8 cellular contexts compared by ENCODE assay signal in the genomic region with DNA sequence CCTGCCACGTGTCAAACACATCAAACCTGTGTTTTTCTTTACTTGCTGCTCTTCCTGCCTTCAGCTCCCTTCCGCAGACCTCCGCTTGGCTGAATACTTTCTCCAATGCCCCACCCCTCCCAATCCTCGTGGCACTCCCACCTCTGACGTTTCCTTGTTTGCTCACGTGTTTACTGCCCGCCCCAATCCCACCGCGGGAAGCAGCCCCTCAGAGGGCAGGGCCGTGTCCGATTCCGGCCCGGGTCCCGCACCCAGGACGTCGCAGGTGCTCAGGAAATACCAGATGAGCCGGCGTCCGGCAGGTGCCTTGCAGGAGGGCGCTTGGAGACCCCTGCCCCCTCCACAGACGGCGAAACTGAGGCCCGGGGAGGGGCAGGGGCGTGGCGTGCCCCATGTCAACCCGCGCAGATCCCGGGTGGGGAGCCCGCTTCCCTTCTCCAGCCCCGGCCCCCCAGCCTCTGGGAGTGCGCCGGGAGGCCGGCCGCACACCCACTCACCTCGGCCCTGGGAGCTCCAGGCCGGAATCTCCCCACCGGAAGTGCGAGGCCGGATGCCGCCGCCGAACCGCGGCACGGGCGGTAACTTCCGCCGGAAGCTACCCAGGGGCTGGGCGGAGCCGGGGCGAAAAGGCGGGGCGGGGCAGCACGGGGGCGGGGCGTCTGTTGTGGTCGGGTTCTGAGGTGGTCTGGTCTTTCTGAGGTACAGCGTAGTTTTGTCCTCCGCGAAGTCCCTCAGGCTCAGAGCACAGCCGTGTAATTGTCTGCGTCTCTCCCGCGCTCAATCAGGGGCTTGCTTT. TPM values are rescaled to one million over a fixed set of nuclear protein-coding genes. Genes with fewer than 3 reads are reported as not detected.
DNase-seq lines count a peak whose midpoint lies in the region; ATAC-seq and TF ChIP-seq lines count a peak whose summit lies in the region.

No MANE protein-coding gene starts in this region.

- H3K36me3 Mint-ChIP-seq in Caco-2 (ENCODE audit: insufficient read depth, unreplicated experiment) = peaks cover 56% of the 10 kb centered on the region
- H3K36me3 Mint-ChIP-seq in activated T-cell treated with anti-CD3 and anti-CD28 coated beads, Interleukin-2, amount 50 U/mL, for 72 hours (ENCODE audit: insufficient read depth in 2 of 2) = peaks cover 4 to 6% of the 10 kb centered on the region in 2 donors

- intact Hi-C loops in Caco-2 (cut with micrococcal nuclease; ENCODE audit: unreplicated experiment) (loop anchor here (1.0 to 5.0 kb wide), 4 partner anchors 10 to 57 kb away; partner anchors contain the start of genes CDH22 and ELMO2), Panc1 (cut with micrococcal nuclease; ENCODE audit: unreplicated experiment) (no loop called here), esophagus muscularis mucosa (cut with DNase I) (no loop called here)

- peak overlapping the region; percentile 88 for H3K4me3 Mint-ChIP-seq in Caco-2 (ENCODE audit: unreplicated experiment)
- peak overlapping the region; percentile 89 to 90 for H3K4me3 Mint-ChIP-seq in activated T-cell treated with anti-CD3 and anti-CD28 coated beads, Interleukin-2, amount 50 U/mL, for 72 hours

- H3K9me3 Mint-ChIP-seq in Caco-2 (ENCODE audit: unreplicated experiment) = no peaks in the 10 kb centered on the region
- no peaks in the 10 kb centered on the region for H3K9me3 Mint-ChIP-seq in activated T-cell treated with anti-CD3 and anti-CD28 coated beads, Interleukin-2, amount 50 U/mL, for 72 hours

- POLR2A ChIA-PET in Caco-2 (lab: Charles Lee) = interaction anchor here (0.5 to 1.9 kb wide), 30 partner anchors 9 to 1479 kb away, joined by 3 to 51 read pairs (median 4); partner anchors contain the start of genes ELMO2, YWHAB and ZNF335
- POLR2A ChIA-PET in Panc1 (lab: Charles Lee) = interaction anchor here (0.5 to 1.1 kb wide), 6 partner anchors 10 to 1817 kb away, joined by 3 to 8 read pairs (median 4); no protein-coding TSS in a partner anchor

- peak; percentile 76 for ATAC-seq in GM21390 (IDR thresholded peaks at IDR 0.05; ENCODE audit: unreplicated experiment)
- ATAC-seq in Panc1 = peak; percentile 98
- peak; percentile 83 to 84 for ATAC-seq in activated T-cell treated with anti-CD3 and anti-CD28 coated beads, Interleukin-2, amount 50 U/mL, for 72 hours (replicated peaks in 1 of 2)

- H3K36me3 ChIP-seq in Caco-2 (ENCODE audit: control insufficient read depth, insufficient read depth, low read length) (peaks cover 5% of the 10 kb centered on the region; the same call in 1 of the 2 replicates), Panc1 (ENCODE audit: control insufficient read depth, insufficient read depth, low read length) (peaks cover 3% of the 10 kb centered on the region; the same call in 1 of the 2 replicates), esophagus muscularis mucosa (peaks cover 24 to 45% (median 39%) of the 10 kb centered on the region in 4 donors), muscle layer of duodenum (ENCODE audit: control insufficient read depth in 1 of 2, insufficient read depth in 2 of 2, low read length in 2 of 2) (peaks cover 37 to 39% of the 10 kb centered on the region in 2 donors)

- H3K27ac Mint-ChIP-seq in Caco-2 (ENCODE audit: unreplicated experiment) = peak overlapping the region; percentile 83
- peak overlapping the region; percentile 93 for H3K27ac Mint-ChIP-seq in activated T-cell treated with anti-CD3 and anti-CD28 coated beads, Interleukin-2, amount 50 U/mL, for 72 hours

- in situ Hi-C loops in Panc1 (cut with HindIII; ENCODE audit: low pct_unique_long_range_greater_than_20kb, low sequenced_read_pairs) = no loop called here

- H3K4me1 ChIP-seq in Caco-2 = peaks cover 11% of the 10 kb centered on the region
- 0 out of 2 replicates have a peak, but pooled peaks cover 4% of the 10 kb centered on the region for H3K4me1 ChIP-seq in Panc1 (ENCODE audit: control insufficient read depth, insufficient read depth, low read length)
- peaks cover 40 to 61% (median 58%) of the 10 kb centered on the region in 4 donors for H3K4me1 ChIP-seq in esophagus muscularis mucosa
- peaks cover 19 to 50% of the 10 kb centered on the region in 2 donors for H3K4me1 ChIP-seq in muscle layer of duodenum (ENCODE audit: control insufficient read depth in 1 of 2, insufficient read depth in 2 of 2, low read length in 2 of 2)

- no peaks in the 10 kb centered on the region for H3K27me3 Mint-ChIP-seq in Caco-2 (ENCODE audit: insufficient read depth, unreplicated experiment)
- H3K27me3 Mint-ChIP-seq in activated T-cell treated with anti-CD3 and anti-CD28 coated beads, Interleukin-2, amount 50 U/mL, for 72 hours (ENCODE audit: low read depth) = no peaks in the 10 kb centered on the region

- no peak for TF ChIP-seq EP300 in esophagus muscularis mucosa (IDR thresholded peaks at IDR 0.05)

- TF ChIP-seq CTCF in Caco-2 (IDR thresholded peaks at IDR 0.05; ENCODE audit: insufficient read depth in 1 of 2, low read depth in 1 of 2, low read length in 1 of 2, severe bottlenecking in 1 of 2, unreplicated experiment in 1 of 2) (no peak), Panc1 (IDR thresholded peaks at IDR 0.05) (no peak), esophagus muscularis mucosa (IDR thresholded peaks at IDR 0.05) (no peak)

- H3K4me3 ChIP-seq in Caco-2 (ENCODE audit: low read depth, low read length) (peak overlapping the region; percentile 86), Panc1 (ENCODE audit: low read depth in 2 of 2, low read length in 2 of 2) (peak overlapping the region; percentile 81 to 95), esophagus muscularis mucosa (peak overlapping the region; percentile 82 to 100 (median 88)), muscle layer of duodenum (ENCODE audit: low read depth in 1 of 2, low read length in 2 of 2) (peak overlapping the region; percentile 91 to 94)

- no peaks in the 10 kb centered on the region for H3K27me3 ChIP-seq in Caco-2 (replicated peaks; ENCODE audit: control insufficient read depth, insufficient read depth, low read length)
- H3K27me3 ChIP-seq in Panc1 (ENCODE audit: control insufficient read depth, insufficient read depth, low read length) = no peaks in the 10 kb centered on the region
- H3K27me3 ChIP-seq in esophagus muscularis mucosa = peaks cover 0 to 4% (median 0%) of the 10 kb centered on the region in 4 donors
- H3K27me3 ChIP-seq in muscle layer of duodenum (ENCODE audit: low read depth, low read length) = no peaks in the 10 kb centered on the region

- no peaks in the 10 kb centered on the region for H3K9me3 ChIP-seq in Caco-2
- H3K9me3 ChIP-seq in Panc1 (ENCODE audit: control insufficient read depth, insufficient read depth, low read depth, low read length) = no peaks in the 10 kb centered on the region
- no peaks in the 10 kb centered on the region for H3K9me3 ChIP-seq in esophagus muscularis mucosa
- H3K9me3 ChIP-seq in muscle layer of duodenum (ENCODE audit: control insufficient read depth in 1 of 2, low read length in 2 of 2) = no peaks in the 10 kb centered on the region

- peak; percentile 97 to 98 for DNase-seq in Caco-2
- DNase-seq in HuH-7 (ENCODE audit: low spot score) = peak; percentile 96
- DNase-seq in Panc1 (ENCODE audit: low read depth, low spot score) = no peak
- peak; percentile 87 to 92 for DNase-seq in activated T-cell treated with anti-CD3 and anti-CD28 coated beads, Interleukin-2, amount 50 U/mL, for 72 hours
- DNase-seq in esophagus muscularis mucosa (ENCODE audit: extremely low spot score) = peak; percentile 95
- DNase-seq in stimulated activated CD8-positive, alpha-beta memory T cell treated with anti-CD3 and anti-CD28 coated beads, Interleukin-7, amount 100 ng/mL, for 1 hour (ENCODE audit: low read depth in 2 of 2) = peak; percentile 74 to 75

- no TSS peak for BruUV-seq in Caco-2 (replicated peaks; lab: Mats Ljungman, UMichigan)
- BruUV-seq in Panc1 (replicated peaks; lab: Mats Ljungman, UMichigan) = no TSS peak

- TF ChIP-seq POLR2A in esophagus muscularis mucosa (IDR thresholded peaks at IDR 0.05; ENCODE audit: low read depth) = peak; percentile 87

- WGBS in esophagus muscularis mucosa = under 1% methylated on average over 29 of the region's 64 CpGs

- CTCF ChIA-PET in Caco-2 (lab: Charles Lee) = interaction anchor here (0.6 to 3.3 kb wide), 16 partner anchors 8 to 593 kb away, joined by 3 to 13 read pairs (median 4); partner anchors contain the start of gene ELMO2
- CTCF ChIA-PET in Panc1 (lab: Charles Lee) = interaction anchor here (0.5 to 0.8 kb wide), 4 partner anchors 161 to 376 kb away, joined by 3 to 5 read pairs (median 3); no protein-coding TSS in a partner anchor

- peak overlapping the region; percentile 86 for H3K27ac ChIP-seq in Panc1 (ENCODE audit: low read length)
- H3K27ac ChIP-seq in esophagus muscularis mucosa (replicated peaks in 1 of 4) = peak overlapping the region; percentile 91 to 99 (median 96)
- H3K27ac ChIP-seq in muscle layer of duodenum (ENCODE audit: low read length) = peak overlapping the region; percentile 82

- H3K4me1 Mint-ChIP-seq in Caco-2 (ENCODE audit: low read depth, unreplicated experiment) = peaks cover 14% of the 10 kb centered on the region
- H3K4me1 Mint-ChIP-seq in activated T-cell treated with anti-CD3 and anti-CD28 coated beads, Interleukin-2, amount 50 U/mL, for 72 hours (ENCODE audit: low read depth) = peaks cover 73% of the 10 kb centered on the region

RNA-seq across cellular contexts. Expression of gene ELMO2, which starts 42.3 kb away (rescaled TPM):
- total RNA-seq in Caco-2 (2022) (75.0 and 82.4 TPM in 2 replicates), Panc1 (2021; ENCODE audit: unreplicated experiment) (40.4 TPM), esophagus muscularis mucosa (10 to 100 TPM; 35.3 to 61.4 (median 51.8) TPM)
- polyA plus RNA-seq in Panc1 (2012; ENCODE audit: insufficient read length) = 29.1 TPM
- total RNA-seq in activated T-cell treated with anti-CD3 and anti-CD28 coated beads, Interleukin-2, amount 50 U/mL, for 72 hours = 10 to 100 TPM; 63.9 to 90.5 TPM

RNA-seq across cellular contexts. Expression of gene CDH22, which starts 55.8 kb away (rescaled TPM):
- total RNA-seq in Caco-2 (2022) = 0.11 TPM in 1 of 2 replicates, not detected in the other
- total RNA-seq in Panc1 (2021; ENCODE audit: unreplicated experiment) = not detected
- not detected for polyA plus RNA-seq in Panc1 (2012; ENCODE audit: insufficient read length)
- not detected for total RNA-seq in activated T-cell treated with anti-CD3 and anti-CD28 coated beads, Interleukin-2, amount 50 U/mL, for 72 hours
- under 1 TPM in 3 of 4 donors, not detected in 1; 0.17 to 0.69 (median 0.42) TPM for total RNA-seq in esophagus muscularis mucosa
